In genomic region chr7:25750738-25751529, GRCh38 we compare ENCODE assay signal across 14 cellular contexts.
DNase-seq lines count a peak whose midpoint lies in the region; ATAC-seq, FAIRE-seq and TF ChIP-seq lines count a peak whose summit lies in the region.
"Had no signal": no experiment of that assay in that cellular context is flagged by ENCODE, and none has a peak within 500 bp of the region (broad histone marks: within the 10 kb centered on the region; RNA-seq: fewer than 3 reads in every experiment).

No MANE protein-coding gene starts in this region.

- H3K4me2 ChIP-seq in endothelial cell of umbilical vein (ENCODE audit: insufficient read depth, low read length) = no peak overlapping the region

- H3K36me3 Mint-ChIP-seq in nephron (ENCODE audit: low read depth) = no peaks in the 10 kb centered on the region

- TF ChIP-seq POLR2A in endothelial cell of umbilical vein (IDR thresholded peaks at IDR 0.05; ENCODE audit: low read depth, low read length) (no peak), transverse colon (IDR thresholded peaks at IDR 0.05) (no peak), Peyer's patch (IDR thresholded peaks at IDR 0.05) (no peak)

- no peak for TF ChIP-seq CTCF in endothelial cell of umbilical vein (IDR thresholded peaks at IDR 0.05; ENCODE audit: extremely low read depth in 1 of 2, insufficient read depth in 1 of 2, low read depth in 1 of 2, low read length in 2 of 2)
- no peak for TF ChIP-seq CTCF in nephron (IDR thresholded peaks at IDR 0.05; ENCODE audit: unreplicated experiment in 3 of 3)
- no peak for TF ChIP-seq CTCF in transverse colon (IDR thresholded peaks at IDR 0.05)
- TF ChIP-seq CTCF in RWPE1 (conservative IDR thresholded peaks at IDR 0.05; ENCODE audit: low read depth) = no peak
- TF ChIP-seq CTCF in Peyer's patch (IDR thresholded peaks at IDR 0.05) = no peak

- no peaks in the 10 kb centered on the region for H3K9me3 ChIP-seq in endothelial cell of umbilical vein (replicated peaks; ENCODE audit: control insufficient read depth, insufficient read depth, low read length)
- no peaks in the 10 kb centered on the region for H3K9me3 ChIP-seq in transverse colon
- no peaks in the 10 kb centered on the region for H3K9me3 ChIP-seq in Peyer's patch

- no peak for TF ChIP-seq EP300 in transverse colon (IDR thresholded peaks at IDR 0.05; ENCODE audit: low read depth)

- dilution Hi-C loops in endothelial cell of umbilical vein (cut with MboI; ENCODE audit: extremely low pct_ligation_motif_present, low sequenced_read_pairs) = no loop called here

- no peaks in the 10 kb centered on the region for H3K9me1 ChIP-seq in endothelial cell of umbilical vein (replicated peaks; ENCODE audit: control insufficient read depth, extremely low read depth, insufficient read depth, low read length)

- peaks cover 47% of the 10 kb centered on the region for H3K4me1 Mint-ChIP-seq in nephron
- H3K4me1 Mint-ChIP-seq: activated B cell treated with CpG ODN at 0.5 μM for 24 hours had no signal

- WGBS in transverse colon (ENCODE audit: low coverage in 1 of 2), 2 donors = 62 to 63% methylated on average over 10 to 14 of the region's 14 CpGs

- no peak for ATAC-seq in GM21737 (IDR thresholded peaks at IDR 0.05; ENCODE audit: unreplicated experiment)
- ATAC-seq: left lobe of liver had no signal

- H3K27ac ChIP-seq in endothelial cell of umbilical vein (ENCODE audit: insufficient read depth, low read depth, low read length) = no peak overlapping the region
- H3K27ac ChIP-seq in transverse colon = peak overlapping the region; percentile 51 to 84 (median 76)
- H3K27ac ChIP-seq in RWPE1 = no peak overlapping the region
- peak overlapping the region in 2 of 4 donors; percentile 54 to 80 for H3K27ac ChIP-seq in Peyer's patch

- no peaks in the 10 kb centered on the region for H4K20me1 ChIP-seq in endothelial cell of umbilical vein (replicated peaks; ENCODE audit: control insufficient read depth, extremely low read depth, insufficient read depth, low read length)

- POLR2A ChIA-PET in endothelial cell of umbilical vein (lab: Charles Lee) = no interaction called here
- POLR2A ChIA-PET in RWPE1 (lab: Yijun Ruan, JAX; ENCODE audit: low non-redundant PET) = no interaction called here

- H3K27me3 Mint-ChIP-seq in nephron (ENCODE audit: low read depth) = peaks cover 3% of the 10 kb centered on the region

- no peak overlapping the region for H3K9ac ChIP-seq in endothelial cell of umbilical vein (replicated peaks; ENCODE audit: extremely low read depth, insufficient read depth, low read length)

- H3K27ac Mint-ChIP-seq in nephron = peak overlapping the region; percentile 83 to 91 (median 88)
- H3K27ac Mint-ChIP-seq: activated B cell treated with CpG ODN at 0.5 μM for 24 hours had no signal

- peak overlapping the region in 2 of 3 experiments; percentile 16 to 50 for H3K4me3 Mint-ChIP-seq in nephron
- H3K4me3 Mint-ChIP-seq: activated B cell treated with CpG ODN at 0.5 μM for 24 hours had no signal

- no peaks in the 10 kb centered on the region for H3K9me3 Mint-ChIP-seq in nephron
- H3K9me3 Mint-ChIP-seq: activated B cell treated with CpG ODN at 0.5 μM for 24 hours had no signal

- intact Hi-C loops in endothelial cell of umbilical vein (cut with micrococcal nuclease) = no loop called here
- intact Hi-C loops in transverse colon (cut with DNase I; ENCODE audit: low total_unique reads) = loop anchor here (5.0 to 10.0 kb wide), 2 partner anchors 86 to 96 kb away; no protein-coding TSS in a partner anchor

- H3K36me3 ChIP-seq in endothelial cell of umbilical vein (ENCODE audit: control insufficient read depth in 2 of 2, extremely low read depth in 1 of 2, insufficient read depth in 2 of 2, low read length in 2 of 2) = no peaks in the 10 kb centered on the region
- no peaks in the 10 kb centered on the region for H3K36me3 ChIP-seq in transverse colon
- H3K36me3 ChIP-seq in Peyer's patch = no peaks in the 10 kb centered on the region

- H2AFZ ChIP-seq in endothelial cell of umbilical vein (ENCODE audit: low read depth, low read length) = no peak overlapping the region

- CTCF ChIA-PET in endothelial cell of umbilical vein (lab: Charles Lee) = no interaction called here
- CTCF ChIA-PET in RWPE1 (lab: Yijun Ruan, JAX) = interaction anchor here (0.6 to 0.8 kb wide), 2 partner anchors 32 to 54 kb away, joined by 3 read pairs; no protein-coding TSS in a partner anchor

- peak; percentile 34 for DNase-seq in NCI-H69 (lab: John Stamatoyannopoulos, UW)
- DNase-seq in endothelial cell of umbilical vein (ENCODE audit: low read depth, low spot score) = peak; percentile 5
- DNase-seq in transverse colon = no peak
- DNase-seq in RWPE1 (ENCODE audit: low spot score) = no peak
- no peak for DNase-seq in Peyer's patch
- DNase-seq in islet precursor cell = no peak
- DNase-seq: activated B cell treated with CpG ODN at 0.5 μM for 24 hours, foreskin melanocyte, KBM-7, NCI-H2171 treated with DMSO at 0.1 percent for 48 hours, retina had no signal

- H3K27me3 ChIP-seq in endothelial cell of umbilical vein (ENCODE audit: control insufficient read depth in 2 of 2, insufficient read depth in 2 of 2, low read length in 2 of 2) = peaks cover 0 to 5% of the 10 kb centered on the region in 2 experiments
- no peaks in the 10 kb centered on the region for H3K27me3 ChIP-seq in transverse colon
- no peaks in the 10 kb centered on the region for H3K27me3 ChIP-seq in Peyer's patch

- FAIRE-seq in endothelial cell of umbilical vein (lab: Jason Lieb, UNC) = no peak

- H3K4me3 ChIP-seq in endothelial cell of umbilical vein (replicated peaks in 1 of 3; ENCODE audit: insufficient read depth in 1 of 3, low read depth in 1 of 3, low read length in 3 of 3) (no peak overlapping the region), transverse colon (no peak overlapping the region), Peyer's patch (no peak overlapping the region)

- no peaks in the 10 kb centered on the region for H3K79me2 ChIP-seq in endothelial cell of umbilical vein (ENCODE audit: control insufficient read depth, insufficient read depth, low read length)

- in situ Hi-C loops in transverse colon (cut with MboI; ENCODE audit: low pct_ligation_motif_present in 1 of 4, low pct_unique_long_range_greater_than_20kb in 1 of 4, low sequenced_read_pairs in 3 of 4) = no loop called here

- no peaks in the 10 kb centered on the region for H3K4me1 ChIP-seq in endothelial cell of umbilical vein (ENCODE audit: control insufficient read depth, extremely low read depth, insufficient read depth, low read length)
- H3K4me1 ChIP-seq in transverse colon = peaks cover 0 to 15% (median 8%) of the 10 kb centered on the region in 4 donors
- H3K4me1 ChIP-seq in Peyer's patch = no peaks in the 10 kb centered on the region

- no TSS peak for BruUV-seq in endothelial cell of umbilical vein (replicated peaks; lab: Mats Ljungman, UMichigan)

TF ChIP-seq in endothelial cell of umbilical vein, 7 proteins besides CTCF, POLR2A, EP300 and RAD21:
- TF ChIP-seq FOS (IDR thresholded peaks at IDR 0.05; ENCODE audit: borderline replicate concordance, insufficient read depth, low read length) (no peak), EZH2 (IDR thresholded peaks at IDR 0.05; ENCODE audit: borderline replicate concordance, low read depth, low read length, severe bottlenecking) (no peak)

Comparison
In these comparisons a context has a peak if more than half of its experiments do, and no peak if none do; other contexts are left out.
1. DNase-seq: peak in NCI-H69 (single experiment) and endothelial cell of umbilical vein (single experiment); none in transverse colon (single experiment), RWPE1 (single experiment), Peyer's patch (0 of 3) and islet precursor cell (single experiment).
2. H3K27ac ChIP-seq: peak in transverse colon (4 of 4); none in endothelial cell of umbilical vein (single experiment) and RWPE1 (single experiment).